ENCODE assay signal across 11 cellular contexts in the genomic region with DNA sequence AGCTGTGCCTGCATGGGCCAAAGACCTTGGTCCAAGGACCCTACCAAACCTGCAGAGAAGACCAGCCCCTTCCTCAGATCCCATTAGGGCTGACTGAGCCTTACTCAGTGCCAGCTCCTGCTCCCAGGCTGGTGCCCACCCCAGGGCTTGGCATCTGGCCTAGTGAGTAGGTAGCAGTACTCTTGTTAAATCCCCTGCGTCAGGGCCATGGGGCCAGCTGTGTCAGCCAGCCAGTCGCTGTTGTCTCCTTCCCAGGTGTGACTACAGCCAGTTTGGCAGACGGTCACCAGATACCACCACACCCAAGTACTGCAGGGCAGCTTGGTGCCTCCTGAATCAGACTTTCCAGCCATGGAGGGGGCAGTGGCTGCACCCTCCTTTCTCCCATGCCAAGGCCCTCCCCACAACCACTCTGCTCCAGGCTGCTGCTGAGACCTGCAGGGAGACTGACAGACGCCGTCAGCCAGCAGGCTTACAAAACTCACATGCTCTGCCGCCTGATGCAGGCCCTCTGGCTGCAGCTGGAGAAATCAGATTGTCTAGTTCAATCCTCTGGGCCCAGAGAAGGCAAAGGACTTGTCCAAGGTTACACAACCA. TPM values are rescaled to one million over a fixed set of nuclear protein-coding genes. Genes with fewer than 3 reads are reported as not detected.
A peak's percentile ranks its signal among the peaks of the same experiment; 100 is the strongest.
DNase-seq lines count a peak whose midpoint lies in the region; ATAC-seq and TF ChIP-seq lines count a peak whose summit lies in the region.
"Had no signal": no experiment of that assay in that cellular context is flagged by ENCODE, and none has a peak within 500 bp of the region (broad histone marks: within the 10 kb centered on the region; RNA-seq: fewer than 3 reads in every experiment).

No MANE protein-coding gene starts in this region.

- peaks cover 65% of the 10 kb centered on the region for H3K4me1 ChIP-seq in suprapubic skin

- no peak for ATAC-seq in sciatic nerve

- peak overlapping the region; percentile 93 for H3K27ac ChIP-seq in suprapubic skin

- TF ChIP-seq EP300 in suprapubic skin (IDR thresholded peaks at IDR 0.05): no peak

- peaks cover 16% of the 10 kb centered on the region for H3K36me3 ChIP-seq in suprapubic skin

- intact Hi-C loops in sciatic nerve (cut with DNase I): no loop called here

- no peak for TF ChIP-seq CTCF in suprapubic skin (IDR thresholded peaks at IDR 0.05)

- no peaks in the 10 kb centered on the region for H3K9me3 ChIP-seq in suprapubic skin

- 75% methylated on average over 3 of the region's 6 CpGs for WGBS in suprapubic skin

- TF ChIP-seq POLR2A in suprapubic skin (IDR thresholded peaks at IDR 0.05): no peak

- H3K4me3 ChIP-seq in suprapubic skin: peak overlapping the region; percentile 68

- DNase-seq in HT-29 (ENCODE audit: low spot score) (peak; percentile 67), astrocyte of the hippocampus (ENCODE audit: low read depth, low spot score) (peak; percentile 50), islet precursor cell (peak; percentile 78), suprapubic skin (ENCODE audit: low spot score in 2 of 2) (peak in 1 of 2 donors; percentile 84), sciatic nerve (ENCODE audit: low spot score) (no peak), NCI-H1930 (lab: John Stamatoyannopoulos, UW) (no peak), activated gamma-delta T cell treated with Interleukin-2 at 50 U/mL for 16 hours (no peak)
- no peak for DNase-seq in stimulated activated CD4-positive, alpha-beta T cell treated with anti-CD3 and anti-CD28 coated beads, Interleukin-12 subunit alpha, Interleukin-12 subunit beta, amount 100 ng/mL, for 4 hours
- DNase-seq: NCI-H446 treated with DMSO at 0.1 percent for 48 hours had no signal

- H3K27me3 ChIP-seq in suprapubic skin: no peaks in the 10 kb centered on the region

RNA-seq across cellular contexts. Expression of gene TENT5B, which starts 3.0 kb away (rescaled TPM):
- 1.9 and 2.3 TPM in 2 replicates for total RNA-seq in HT-29 (2014; rRNA removed; shearing (Covaris generic))
- total RNA-seq in suprapubic skin (100 to 1,000 TPM in 3 of 4 donors, 10 to 100 TPM in 1; 72.3 to 233 (median 198) TPM), sciatic nerve (2.3 TPM)
- total RNA-seq: T-helper 2 cell treated with Interferon-gamma antibody and Interleukin-4, amounts not matched to agents 100 ng/mL and 5 ng/mL, for 36 hours had no signal

RNA-seq across cellular contexts. Expression of gene TRNP1, which starts 16.2 kb away (rescaled TPM):
- 182 and 203 TPM in 2 replicates for total RNA-seq in HT-29 (2014; rRNA removed; shearing (Covaris generic))
- total RNA-seq in suprapubic skin (10 to 100 TPM in 3 of 4 donors, 1 to 10 TPM in 1; 7.9 to 41.7 (median 28.4) TPM), sciatic nerve (22.7 TPM)

RNA-seq across cellular contexts. Expression of gene KDF1, which starts 49.4 kb away (rescaled TPM):
- total RNA-seq in HT-29 (2014; rRNA removed; shearing (Covaris generic)): 47.1 and 48.7 TPM in 2 replicates
- 10 to 100 TPM; 21.9 to 51.1 (median 41.5) TPM for total RNA-seq in suprapubic skin
- not detected for total RNA-seq in sciatic nerve
- total RNA-seq: T-helper 2 cell treated with Interferon-gamma antibody and Interleukin-4, amounts not matched to agents 100 ng/mL and 5 ng/mL, for 36 hours; temporal lobe had no signal

Comparison
In these comparisons a context has a peak if more than half of its experiments do, and no peak if none do; other contexts are left out.
1. DNase-seq: peak in HT-29 (single experiment), astrocyte of the hippocampus (single experiment) and islet precursor cell (single experiment); none in stimulated activated CD4-positive, alpha-beta T cell treated with anti-CD3 and anti-CD28 coated beads, Interleukin-12 subunit alpha, Interleukin-12 subunit beta, amount 100 ng/mL, for 4 hours (single experiment), sciatic nerve (single experiment), NCI-H1930 (0 of 2) and activated gamma-delta T cell treated with Interleukin-2 at 50 U/mL for 16 hours (single experiment).
2. RNA of gene TENT5B, which starts 3.0 kb away (total RNA-seq): 72.3 to 233 TPM in suprapubic skin; 2.3 TPM in sciatic nerve (single experiment) and 1.9 to 2.3 TPM in HT-29; every median in the first group is over 10 times any median in the second.
3. RNA of gene KDF1, which starts 49.4 kb away (total RNA-seq): 47.1 to 48.7 TPM in HT-29 and 21.9 to 51.1 TPM in suprapubic skin; not detected in sciatic nerve (single experiment); every median in the first group is over 10 times any median in the second.